Comparison of ENCODE assay signal across 22 cellular contexts in genomic region chr6:119565893-119566292, GRCh38.
"Had no signal": no experiment of that assay in that cellular context is flagged by ENCODE, and none has a peak within 500 bp of the region (broad histone marks: within the 10 kb centered on the region; RNA-seq: fewer than 3 reads in every experiment).

No MANE protein-coding gene starts in this region.

- FAIRE-seq: HTR-8/SVneo had no signal

- H3K9me3 Mint-ChIP-seq: IgD-negative memory B cell had no signal

- H3K4me3 Mint-ChIP-seq: IgD-negative memory B cell had no signal

- H3K27ac ChIP-seq: HL-60, Peyer's patch, SJCRH30 had no signal

- H3K9me3 ChIP-seq: MG63, Peyer's patch, SJCRH30 had no signal

- H3K36me3 ChIP-seq: MG63, Peyer's patch, SJCRH30 had no signal

- H3K4me3 ChIP-seq: MG63, Peyer's patch, SJCRH30 had no signal

- H3K4me1 Mint-ChIP-seq: IgD-negative memory B cell had no signal

- H3K27me3 ChIP-seq: MG63, Peyer's patch, SJCRH30 had no signal

- H3K27me3 Mint-ChIP-seq: IgD-negative memory B cell had no signal

- H3K27ac Mint-ChIP-seq: IgD-negative memory B cell had no signal

- H3K36me3 Mint-ChIP-seq: IgD-negative memory B cell had no signal

- DNase-seq: KBM-7, MG63, NCI-H1092, NCI-H1105 treated with DMSO at 0.1 percent for 48 hours, NCI-H1417 treated with DMSO at 0.1 percent for 48 hours, NCI-H146, NCI-H1694 treated with DMSO at 0.1 percent for 48 hours, NCI-H1930, NCI-H2081, NCI-H2107, NCI-H2227 treated with DMSO at 0.1 percent for 48 hours, NCI-H510A, NCI-H524 treated with DMSO at 0.1 percent for 48 hours, NCI-H69, NCI-H774, PC-3, Peyer's patch, SHP77 treated with DMSO at 0.1 percent for 48 hours, SJCRH30 had no signal

- H3K4me1 ChIP-seq: Peyer's patch, SJCRH30 had no signal
